Comparison of ENCODE assay signal across 8 cellular contexts in genomic region chr17:59853168-59853918, GRCh38. TPM values are rescaled to one million over a fixed set of nuclear protein-coding genes. Genes with fewer than 3 reads are reported as not detected.
DNase-seq lines count a peak whose midpoint lies in the region; ATAC-seq and TF ChIP-seq lines count a peak whose summit lies in the region.

No MANE protein-coding gene starts in this region.

- H3K4me3 ChIP-seq in HUES48 (ENCODE audit: low read depth, low read length) (no peak overlapping the region), breast epithelium (no peak overlapping the region)

- TF ChIP-seq POLR2A in breast epithelium (IDR thresholded peaks at IDR 0.05): no peak

- H3K9ac ChIP-seq in HUES48 (ENCODE audit: low read depth, low read length): no peak overlapping the region

- H3K36me3 ChIP-seq in HUES48 (ENCODE audit: control insufficient read depth, insufficient read depth, low read length) (no peaks in the 10 kb centered on the region), breast epithelium (no peaks in the 10 kb centered on the region)

- peaks cover 16% of the 10 kb centered on the region for H3K4me1 ChIP-seq in HUES48 (ENCODE audit: control insufficient read depth, insufficient read depth, low read length)
- peaks cover 3 to 9% of the 10 kb centered on the region in 2 donors for H3K4me1 ChIP-seq in breast epithelium

- no peaks in the 10 kb centered on the region for H3K27me3 ChIP-seq in HUES48 (ENCODE audit: control insufficient read depth, insufficient read depth, low read length)
- H3K27me3 ChIP-seq in breast epithelium: no peaks in the 10 kb centered on the region

- H3K27ac Mint-ChIP-seq in T-helper 2 cell treated with Interferon-gamma antibody and Interleukin-4, amounts not matched to agents 5 μg/mL and 100 μg/mL, for 36 hours: peak overlapping the region; percentile 72

- H3K36me3 Mint-ChIP-seq in T-helper 2 cell treated with Interferon-gamma antibody and Interleukin-4, amounts not matched to agents 5 μg/mL and 100 μg/mL, for 36 hours (ENCODE audit: low read depth): peaks cover 4% of the 10 kb centered on the region

- no peak for ATAC-seq in GM18858 (IDR thresholded peaks at IDR 0.05; ENCODE audit: unreplicated experiment)

- H3K9me3 ChIP-seq in HUES48 (ENCODE audit: control insufficient read depth, insufficient read depth, low read length) (no peaks in the 10 kb centered on the region), breast epithelium (no peaks in the 10 kb centered on the region)

- TF ChIP-seq CTCF in breast epithelium (IDR thresholded peaks at IDR 0.05): peak; percentile 50 to 63 (median 57)

- DNase-seq in ELF-1 (ENCODE audit: low read depth, low spot score) (peak; percentile 64), breast epithelium (ENCODE audit: low spot score in 2 of 2) (peak in 1 of 2 donors; percentile 81), lung microvascular endothelial cell (ENCODE audit: low read depth in 2 of 2) (peak; percentile 54 to 98), ureter (ENCODE audit: low spot score) (peak; percentile 71), amygdala (lab: John Stamatoyannopoulos, UW) (no peak)
- DNase-seq in T-helper 2 cell treated with Interferon-gamma antibody and Interleukin-4, amounts not matched to agents 5 μg/mL and 100 μg/mL, for 36 hours (ENCODE audit: low spot score): no peak

- H3K27me3 Mint-ChIP-seq in T-helper 2 cell treated with Interferon-gamma antibody and Interleukin-4, amounts not matched to agents 5 μg/mL and 100 μg/mL, for 36 hours (ENCODE audit: low read depth): no peaks in the 10 kb centered on the region

- H3K9me3 Mint-ChIP-seq in T-helper 2 cell treated with Interferon-gamma antibody and Interleukin-4, amounts not matched to agents 5 μg/mL and 100 μg/mL, for 36 hours: no peaks in the 10 kb centered on the region

- peaks cover 32% of the 10 kb centered on the region for H3K4me1 Mint-ChIP-seq in T-helper 2 cell treated with Interferon-gamma antibody and Interleukin-4, amounts not matched to agents 5 μg/mL and 100 μg/mL, for 36 hours (ENCODE audit: low read depth)

- intact Hi-C loops in breast epithelium (cut with DNase I; ENCODE audit: low total_unique reads): no loop called here

- H3K27ac ChIP-seq in HUES48 (ENCODE audit: low read depth, low read length) (peak overlapping the region; percentile 82), breast epithelium (peak overlapping the region; percentile 88 to 90)

- peak overlapping the region; percentile 13 for H3K4me3 Mint-ChIP-seq in T-helper 2 cell treated with Interferon-gamma antibody and Interleukin-4, amounts not matched to agents 5 μg/mL and 100 μg/mL, for 36 hours

RNA-seq across cellular contexts. Expression of gene TUBD1, which starts 39.4 kb away (rescaled TPM):
- total RNA-seq in breast epithelium (10 to 100 TPM in 2 of 3 donors, 1 to 10 TPM in 1; 6.6 to 25.0 (median 19.7) TPM), lung microvascular endothelial cell (5.0 and 8.3 TPM in 2 replicates), ureter (9.4 TPM)

RNA-seq across cellular contexts. Expression of gene RPS6KB1, which starts 39.6 kb away (rescaled TPM):
- 10 to 100 TPM; 40.3 to 62.3 (median 47.5) TPM for total RNA-seq in breast epithelium
- total RNA-seq in lung microvascular endothelial cell: 17.7 and 24.2 TPM in 2 replicates
- total RNA-seq in ureter: 46.8 TPM

Comparison
In these comparisons a context has a peak if more than half of its experiments do, and no peak if none do; other contexts are left out.
1. DNase-seq: peak in ELF-1 (single experiment), lung microvascular endothelial cell (2 of 2) and ureter (single experiment); none in T-helper 2 cell treated with Interferon-gamma antibody and Interleukin-4, amounts not matched to agents 5 μg/mL and 100 μg/mL, for 36 hours (single experiment) and amygdala (0 of 56).